8 cellular contexts compared by ENCODE assay signal in the genomic region with DNA sequence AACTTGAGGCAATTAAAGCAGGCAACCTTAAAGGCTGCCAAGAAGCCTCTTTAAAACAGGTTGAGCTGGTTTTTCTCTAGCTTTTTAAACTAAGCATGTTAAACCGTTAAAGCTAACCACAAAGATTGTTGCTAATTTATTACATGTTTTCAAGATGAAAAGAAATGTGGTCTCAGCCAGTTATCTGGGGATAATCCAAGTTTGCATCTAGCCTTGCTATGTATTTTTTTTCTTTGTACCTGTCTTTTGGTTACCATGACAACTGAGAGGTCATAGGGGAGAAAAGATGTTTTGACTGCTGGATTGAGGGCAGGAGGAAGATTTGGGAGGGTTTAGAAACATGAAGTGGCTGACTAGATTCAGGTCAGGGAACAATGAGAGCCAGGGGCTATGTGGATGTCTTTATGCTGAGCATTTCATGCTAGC. TPM values are rescaled to one million over a fixed set of nuclear protein-coding genes. Genes with fewer than 3 reads are reported as not detected.
DNase-seq lines count a peak whose midpoint lies in the region; ATAC-seq and TF ChIP-seq lines count a peak whose summit lies in the region.

No MANE protein-coding gene starts in this region.

- no peak for TF ChIP-seq POLR2A in testis (IDR thresholded peaks at IDR 0.05)

- no peak overlapping the region for H3K4me3 Mint-ChIP-seq in activated CD8-positive, alpha-beta T cell treated with anti-CD3 and anti-CD28 coated beads, Interleukin-2, amount 10 ng/mL, durations not matched to agents 7 days and 5 days

- H3K27me3 Mint-ChIP-seq in activated CD8-positive, alpha-beta T cell treated with anti-CD3 and anti-CD28 coated beads, Interleukin-2, amount 10 ng/mL, durations not matched to agents 7 days and 5 days (ENCODE audit: low read depth), result peaks cover 3% of the 10 kb centered on the region

- POLR2A ChIA-PET in activated CD8-positive, alpha-beta T cell treated with anti-CD3 and anti-CD28 coated beads, Interleukin-2, amount 10 ng/mL, durations not matched to agents 7 days and 5 days (lab: Charles Lee), result interaction anchor here (0.6 kb wide), 1 partner anchor 18 kb away, joined by 3 read pairs; no protein-coding TSS in a partner anchor

- no peaks in the 10 kb centered on the region for H3K9me3 Mint-ChIP-seq in activated CD8-positive, alpha-beta T cell treated with anti-CD3 and anti-CD28 coated beads, Interleukin-2, amount 10 ng/mL, durations not matched to agents 7 days and 5 days (ENCODE audit: insufficient read depth)

- no peaks in the 10 kb centered on the region for H3K36me3 Mint-ChIP-seq in activated CD8-positive, alpha-beta T cell treated with anti-CD3 and anti-CD28 coated beads, Interleukin-2, amount 10 ng/mL, durations not matched to agents 7 days and 5 days (ENCODE audit: low read depth)

- H3K27ac ChIP-seq in 22Rv1 (peak overlapping the region; percentile 22), left lung (peak overlapping the region; percentile 39 to 77), dorsolateral prefrontal cortex (no peak overlapping the region), testis (no peak overlapping the region)

- H3K36me3 ChIP-seq in HAP-1 (replicated peaks) (no peaks in the 10 kb centered on the region), left lung (no peaks in the 10 kb centered on the region), testis (ENCODE audit: low read depth, missing control alignments) (no peaks in the 10 kb centered on the region)

- peaks cover 9% of the 10 kb centered on the region for H3K4me1 Mint-ChIP-seq in activated CD8-positive, alpha-beta T cell treated with anti-CD3 and anti-CD28 coated beads, Interleukin-2, amount 10 ng/mL, durations not matched to agents 7 days and 5 days (ENCODE audit: low read depth)

- no peaks in the 10 kb centered on the region for H3K27me3 ChIP-seq in HAP-1 (ENCODE audit: low read depth)
- no peaks in the 10 kb centered on the region for H3K27me3 ChIP-seq in left lung
- no peaks in the 10 kb centered on the region for H3K27me3 ChIP-seq in dorsolateral prefrontal cortex
- H3K27me3 ChIP-seq in testis, result no peaks in the 10 kb centered on the region

- no peak overlapping the region for H3K4me3 ChIP-seq in HAP-1
- H3K4me3 ChIP-seq in left lung, result no peak overlapping the region
- no peak overlapping the region for H3K4me3 ChIP-seq in dorsolateral prefrontal cortex
- H3K4me3 ChIP-seq in testis, result no peak overlapping the region

- peak; percentile 53 for ATAC-seq in activated CD8-positive, alpha-beta T cell treated with anti-CD3 and anti-CD28 coated beads, Interleukin-2, amount 10 ng/mL, durations not matched to agents 7 days and 5 days
- ATAC-seq in left lung (peak; percentile 66), HG02798 (IDR thresholded peaks at IDR 0.05; ENCODE audit: poor library complexity, unreplicated experiment) (no peak)

- TF ChIP-seq CTCF in 22Rv1 (IDR thresholded peaks at IDR 0.05) (no peak), left lung (IDR thresholded peaks at IDR 0.05) (no peak), dorsolateral prefrontal cortex (IDR thresholded peaks at IDR 0.05 in 54 of 56, conservative IDR thresholded peaks at IDR 0.05 in 2 of 56; ENCODE audit: low read depth in 1 of 56, partially characterized antibody in 56 of 56) (no peak), testis (IDR thresholded peaks at IDR 0.05) (no peak)

- peak; percentile 47 to 58 for DNase-seq in HAP-1 (ENCODE audit: low spot score in 2 of 2)
- DNase-seq in activated CD8-positive, alpha-beta T cell treated with anti-CD3 and anti-CD28 coated beads, Interleukin-2, amount 10 ng/mL, durations not matched to agents 7 days and 5 days, result no peak
- DNase-seq in left lung, result no peak
- DNase-seq in dorsolateral prefrontal cortex, result no peak
- DNase-seq in NCI-H128 (lab: John Stamatoyannopoulos, UW; ENCODE audit: unreplicated experiment), result no peak
- DNase-seq in testis, result no peak

- CTCF ChIA-PET in activated CD8-positive, alpha-beta T cell treated with anti-CD3 and anti-CD28 coated beads, Interleukin-2, amount 10 ng/mL, durations not matched to agents 7 days and 5 days (lab: Charles Lee), result interaction anchor here (1.0 kb wide), 1 partner anchor 28 kb away, joined by 3 read pairs; no protein-coding TSS in a partner anchor

- intact Hi-C loops in left lung (cut with DNase I) (no loop called here), dorsolateral prefrontal cortex (cut with DNase I) (no loop called here), testis (cut with DNase I; ENCODE audit: low total_unique reads) (no loop called here)

- peaks cover 22% of the 10 kb centered on the region for H3K4me1 ChIP-seq in HAP-1
- peaks cover 11 to 19% of the 10 kb centered on the region in 2 donors for H3K4me1 ChIP-seq in left lung
- H3K4me1 ChIP-seq in testis, result no peaks in the 10 kb centered on the region

- in situ Hi-C loops in HAP-1 (cut with MboI; ENCODE audit: low sequenced_read_pairs), result no loop called here

- WGBS in testis, 2 donors, result 48% methylated on average over 1 of the region's 1 CpG

- H3K9me3 ChIP-seq in HAP-1 (no peaks in the 10 kb centered on the region), left lung (no peaks in the 10 kb centered on the region), testis (no peaks in the 10 kb centered on the region)

- H3K27ac Mint-ChIP-seq in activated CD8-positive, alpha-beta T cell treated with anti-CD3 and anti-CD28 coated beads, Interleukin-2, amount 10 ng/mL, durations not matched to agents 7 days and 5 days, result no peak overlapping the region

RNA-seq across cellular contexts. Expression of a gene that starts 19.2 kb away (rescaled TPM):
- 1 to 10 TPM; 6.1 to 6.5 TPM for total RNA-seq in activated CD8-positive, alpha-beta T cell treated with anti-CD3 and anti-CD28 coated beads, Interleukin-2, amount 10 ng/mL, durations not matched to agents 7 days and 5 days
- total RNA-seq in left lung (10 to 100 TPM in 1 of 2 donors, 1 to 10 TPM in 1; 6.8 to 12.2 TPM), dorsolateral prefrontal cortex (100 to 1,000 TPM in 12 of 120 experiments, 10 to 100 TPM in 108; 26.3 to 120 (median 74.7) TPM), testis (1 to 10 TPM; 1.8 to 2.0 TPM)
- polyA plus RNA-seq in testis (ENCODE audit: insufficient read depth, low read depth, low replicate concordance), result 2.4 TPM

RNA-seq across cellular contexts. Expression of a gene that starts 50.0 kb away (rescaled TPM):
- total RNA-seq in activated CD8-positive, alpha-beta T cell treated with anti-CD3 and anti-CD28 coated beads, Interleukin-2, amount 10 ng/mL, durations not matched to agents 7 days and 5 days, result not detected
- total RNA-seq in left lung, result 10 to 100 TPM; 21.2 to 26.6 TPM
- total RNA-seq in dorsolateral prefrontal cortex, result 1 to 10 TPM in 118 of 120 experiments, under 1 TPM in 2; 0.82 to 7.7 (median 2.6) TPM
- 1 to 10 TPM; 4.0 to 4.1 TPM for total RNA-seq in testis
- polyA plus RNA-seq in testis (ENCODE audit: insufficient read depth, low read depth, low replicate concordance), result 3.3 TPM

Comparison
In these comparisons a context has a peak if more than half of its experiments do, and no peak if none do; other contexts are left out.
1. H3K27ac ChIP-seq: peak in 22Rv1 (single experiment) and left lung (2 of 2); none in dorsolateral prefrontal cortex (0 of 59) and testis (0 of 2).
2. DNase-seq: peak in HAP-1 (2 of 2); none in activated CD8-positive, alpha-beta T cell treated with anti-CD3 and anti-CD28 coated beads, Interleukin-2, amount 10 ng/mL, durations not matched to agents 7 days and 5 days (single experiment), left lung (0 of 2), dorsolateral prefrontal cortex (0 of 10), NCI-H128 (single experiment) and testis (single experiment).